ENCODE assay signal across 15 cellular contexts in genomic region chr1:24803220-24803619, GRCh38. TPM values are rescaled to one million over a fixed set of nuclear protein-coding genes. Genes with fewer than 3 reads are reported as not detected.
DNase-seq lines count a peak whose midpoint lies in the region; ATAC-seq, FAIRE-seq and TF ChIP-seq lines count a peak whose summit lies in the region.
"Had no signal": no experiment of that assay in that cellular context is flagged by ENCODE, and none has a peak within 500 bp of the region (broad histone marks: within the 10 kb centered on the region; RNA-seq: fewer than 3 reads in every experiment).

No MANE protein-coding gene starts in this region.

- H3K4me3 Mint-ChIP-seq in osteocyte (ENCODE audit: unreplicated experiment), result no peak overlapping the region
- H3K4me3 Mint-ChIP-seq in activated CD8-positive, alpha-beta T cell treated with anti-CD3 and anti-CD28 coated beads for 36 hours, result no peak overlapping the region
- H3K4me3 Mint-ChIP-seq: memory B cell, type B pancreatic cell had no signal

- no peak overlapping the region for H3K9ac ChIP-seq in HepG2 (ENCODE audit: insufficient read depth, low read depth, low read length)

- peak overlapping the region; percentile 27 for H3K27ac Mint-ChIP-seq in osteocyte (ENCODE audit: unreplicated experiment)
- no peak overlapping the region for H3K27ac Mint-ChIP-seq in activated CD8-positive, alpha-beta T cell treated with anti-CD3 and anti-CD28 coated beads for 36 hours
- H3K27ac Mint-ChIP-seq: memory B cell, type B pancreatic cell had no signal

- H3K9me3 ChIP-seq in HepG2 (ENCODE audit: low read length), result no peaks in the 10 kb centered on the region
- no peaks in the 10 kb centered on the region for H3K9me3 ChIP-seq in right lobe of liver
- H3K9me3 ChIP-seq in cardiac muscle cell (ENCODE audit: low read depth), result no peaks in the 10 kb centered on the region
- no peaks in the 10 kb centered on the region for H3K9me3 ChIP-seq in effector memory CD4-positive, alpha-beta T cell (ENCODE audit: control insufficient read depth, low read length)
- H3K9me3 ChIP-seq: A549, adrenal gland had no signal

- WGBS in HepG2 (ENCODE audit: low lambda C conversion rate), result 74% methylated on average over 2 of the region's 2 CpGs
- WGBS in right lobe of liver (ENCODE audit: insufficient coverage, low coverage, low lambda C conversion rate, missing lambda C conversion rate), result 42% methylated on average over 2 of the region's 2 CpGs

- no peaks in the 10 kb centered on the region for H3K27me3 Mint-ChIP-seq in osteocyte (ENCODE audit: unreplicated experiment)
- no peaks in the 10 kb centered on the region for H3K27me3 Mint-ChIP-seq in activated CD8-positive, alpha-beta T cell treated with anti-CD3 and anti-CD28 coated beads for 36 hours
- H3K27me3 Mint-ChIP-seq: memory B cell, type B pancreatic cell had no signal

- no peak overlapping the region for H3K27ac ChIP-seq in HepG2 (ENCODE audit: extremely low read length, insufficient read depth, low read length)
- no peak overlapping the region for H3K27ac ChIP-seq in right lobe of liver
- H3K27ac ChIP-seq in cardiac muscle cell, result peak overlapping the region; percentile 76
- H3K27ac ChIP-seq in effector memory CD4-positive, alpha-beta T cell (ENCODE audit: insufficient read depth, low read length, poor library complexity, severe bottlenecking), result no peak overlapping the region
- H3K27ac ChIP-seq: A549, HL-60 had no signal

- POLR2A ChIA-PET in HepG2 (lab: Yijun Ruan, JAX), result no interaction called here
- POLR2A ChIA-PET in activated CD8-positive, alpha-beta T cell treated with anti-CD3 and anti-CD28 coated beads for 36 hours (lab: Charles Lee), result no interaction called here

- H3K4me1 Mint-ChIP-seq in osteocyte (ENCODE audit: unreplicated experiment), result peaks cover 33% of the 10 kb centered on the region
- H3K4me1 Mint-ChIP-seq in activated CD8-positive, alpha-beta T cell treated with anti-CD3 and anti-CD28 coated beads for 36 hours (ENCODE audit: low read depth), result peaks cover 3% of the 10 kb centered on the region

- in situ Hi-C loops in HepG2 (cut with HindIII; ENCODE audit: extremely low pct_ligation_motif_present, low pct_unique_long_range_greater_than_20kb), result no loop called here

- H3K27me3 ChIP-seq in HepG2 (ENCODE audit: control insufficient read depth in 1 of 2, insufficient read depth in 2 of 2, low read length in 2 of 2), result no peaks in the 10 kb centered on the region
- no peaks in the 10 kb centered on the region for H3K27me3 ChIP-seq in right lobe of liver
- no peaks in the 10 kb centered on the region for H3K27me3 ChIP-seq in cardiac muscle cell
- no peaks in the 10 kb centered on the region for H3K27me3 ChIP-seq in effector memory CD4-positive, alpha-beta T cell (replicated peaks; ENCODE audit: control insufficient read depth, insufficient read depth, low read length, poor library complexity, severe bottlenecking)
- H3K27me3 ChIP-seq: adrenal gland had no signal

- TF ChIP-seq CTCF in HepG2 (CRISPR knock-in tag; IDR thresholded peaks at IDR 0.05) (no peak), right lobe of liver (IDR thresholded peaks at IDR 0.05) (no peak), cardiac muscle cell (IDR thresholded peaks at IDR 0.05; ENCODE audit: low read depth, low read length) (no peak), osteocyte (IDR thresholded peaks at IDR 0.05) (no peak)
- no peak for TF ChIP-seq CTCF in activated CD8-positive, alpha-beta T cell treated with anti-CD3 and anti-CD28 coated beads for 36 hours (IDR thresholded peaks at IDR 0.05)

- H4K20me1 ChIP-seq in HepG2 (ENCODE audit: insufficient read depth, low read length), result no peaks in the 10 kb centered on the region

- H3K36me3 ChIP-seq in HepG2 (replicated peaks in 1 of 2; ENCODE audit: control insufficient read depth in 1 of 2, insufficient read depth in 2 of 2, low read length in 2 of 2) (peaks cover 3 to 10% of the 10 kb centered on the region in 2 experiments; a peak in 3 of 5 replicates), right lobe of liver (peaks cover 0 to 2% (median 0%) of the 10 kb centered on the region in 4 donors), cardiac muscle cell (peaks cover 5% of the 10 kb centered on the region)
- H3K36me3 ChIP-seq in effector memory CD4-positive, alpha-beta T cell (ENCODE audit: control insufficient read depth, insufficient read depth, low read length), result no peaks in the 10 kb centered on the region
- H3K36me3 ChIP-seq: adrenal gland had no signal

- TF ChIP-seq EP300 in HepG2 (IDR thresholded peaks at IDR 0.05; ENCODE audit: low read depth in 2 of 2, low read length in 2 of 2) (no peak), HepG2 (CRISPR knock-in tag; IDR thresholded peaks at IDR 0.05; ENCODE audit: borderline replicate concordance) (no peak)

- DNase-seq in HepG2 (ENCODE audit: low spot score), result no peak
- no peak for DNase-seq in right lobe of liver
- peak in 1 of 2 donors; percentile 50 for DNase-seq in cardiac muscle cell (ENCODE audit: low read depth in 1 of 2, low spot score in 1 of 2)
- DNase-seq in osteocyte (ENCODE audit: extremely low spot score, unreplicated experiment), result no peak
- DNase-seq in activated CD8-positive, alpha-beta T cell treated with anti-CD3 and anti-CD28 coated beads for 36 hours, result no peak
- no peak for DNase-seq in H54 (ENCODE audit: insufficient read length, low spot score)
- no peak for DNase-seq in effector memory CD4-positive, alpha-beta T cell
- no peak for DNase-seq in dedifferentiated amniotic fluid mesenchymal stem cell (ENCODE audit: extremely low spot score)
- DNase-seq: adrenal gland, NCI-H526 treated with DMSO at 0.1 percent for 48 hours had no signal

- CTCF ChIA-PET in HepG2 (lab: Yijun Ruan, JAX; ENCODE audit: low intra/inter-chr PET ratio, low total read pairs), result no interaction called here
- CTCF ChIA-PET in activated CD8-positive, alpha-beta T cell treated with anti-CD3 and anti-CD28 coated beads for 36 hours (lab: Charles Lee), result interaction anchor here (1.3 to 1.5 kb wide), 2 partner anchors 27 to 33 kb away, joined by 3 to 4 read pairs; no protein-coding TSS in a partner anchor

- no peaks in the 10 kb centered on the region for H3K9me3 Mint-ChIP-seq in osteocyte (ENCODE audit: unreplicated experiment)
- H3K9me3 Mint-ChIP-seq in activated CD8-positive, alpha-beta T cell treated with anti-CD3 and anti-CD28 coated beads for 36 hours, result peaks cover 3% of the 10 kb centered on the region
- H3K9me3 Mint-ChIP-seq: memory B cell had no signal

- ATAC-seq in HepG2, result no peak
- no peak for ATAC-seq in right lobe of liver
- ATAC-seq in activated CD8-positive, alpha-beta T cell treated with anti-CD3 and anti-CD28 coated beads for 36 hours, result no peak
- ATAC-seq: A549 had no signal

- FAIRE-seq in HepG2 (lab: Jason Lieb, UNC) (no peak), H54 (lab: Jason Lieb, UNC) (no peak)
- FAIRE-seq: A549, TTC549 had no signal

- TF ChIP-seq RAD21 in HepG2 (CRISPR knock-in tag; IDR thresholded peaks at IDR 0.05), result no peak

- BruUV-seq in HepG2 (replicated peaks; lab: Mats Ljungman, UMichigan), result TSS peak; percentile 21

- TF ChIP-seq POLR2A in HepG2 (IDR thresholded peaks at IDR 0.05; ENCODE audit: insufficient read depth in 1 of 2, low read depth in 2 of 2, low read length in 2 of 2), result no peak
- no peak for TF ChIP-seq POLR2A in right lobe of liver (IDR thresholded peaks at IDR 0.05)
- TF ChIP-seq POLR2A in H54 (IDR thresholded peaks at IDR 0.05; ENCODE audit: low read depth, low read length), result no peak

- intact Hi-C loops in HepG2 (cut with micrococcal nuclease; ENCODE audit: unreplicated experiment), result loop anchor here (10.0 kb wide), 1 partner anchor 58 kb away; the partner anchor contains the start of gene CLIC4
- intact Hi-C loops in right lobe of liver (cut with DNase I), result no loop called here
- intact Hi-C loops in activated CD8-positive, alpha-beta T cell treated with anti-CD3 and anti-CD28 coated beads for 36 hours (cut with micrococcal nuclease), result no loop called here

- no peak overlapping the region for H3K4me2 ChIP-seq in HepG2 (ENCODE audit: low read depth, low read length)
- H3K4me2 ChIP-seq: A549 had no signal

- no peak overlapping the region for H2AFZ ChIP-seq in HepG2 (ENCODE audit: low read length)

- H3K36me3 Mint-ChIP-seq in osteocyte (ENCODE audit: unreplicated experiment), result peaks cover 29% of the 10 kb centered on the region
- no peaks in the 10 kb centered on the region for H3K36me3 Mint-ChIP-seq in activated CD8-positive, alpha-beta T cell treated with anti-CD3 and anti-CD28 coated beads for 36 hours (ENCODE audit: low read depth)

- H3K4me1 ChIP-seq in HepG2 (ENCODE audit: insufficient read depth, low read length), result peaks cover 13% of the 10 kb centered on the region
- H3K4me1 ChIP-seq in right lobe of liver, result peaks cover 0 to 48% (median 15%) of the 10 kb centered on the region in 4 donors
- H3K4me1 ChIP-seq in cardiac muscle cell (ENCODE audit: low read depth), result peaks cover 47% of the 10 kb centered on the region
- no peaks in the 10 kb centered on the region for H3K4me1 ChIP-seq in effector memory CD4-positive, alpha-beta T cell (ENCODE audit: control insufficient read depth, insufficient read depth, low read length, poor library complexity, severe bottlenecking)

- H3K79me2 ChIP-seq in HepG2 (ENCODE audit: insufficient read depth, low read length), result peaks cover 8% of the 10 kb centered on the region

- H3K4me3 ChIP-seq in HepG2 (replicated peaks in 1 of 3; ENCODE audit: insufficient read depth in 1 of 3, low read depth in 2 of 3, low read length in 3 of 3) (no peak overlapping the region), right lobe of liver (no peak overlapping the region), cardiac muscle cell (no peak overlapping the region)
- no peak overlapping the region for H3K4me3 ChIP-seq in effector memory CD4-positive, alpha-beta T cell (ENCODE audit: insufficient read depth, low read depth, low read length, poor library complexity, severe bottlenecking)
- H3K4me3 ChIP-seq: A549, adrenal gland had no signal

RNA-seq across cellular contexts. Expression of gene CLIC4, which starts 58.0 kb away (rescaled TPM):
- 77.4 and 120 TPM in 2 replicates for total RNA-seq in HepG2 (2016; rRNA removed; fragmentation: Illumina TruSeq; extraction: Trizol)
- total RNA-seq in HepG2 (2016; cell fraction: cytosol; rRNA removed; fragmentation: Illumina TruSeq; extraction: Trizol; ENCODE audit: low read depth), result 5.2 and 5.7 TPM in 2 replicates
- 79.6 and 107 TPM in 2 replicates for total RNA-seq in HepG2 (2016; cell fraction: insoluble cytoplasmic fraction; rRNA removed; fragmentation: Illumina TruSeq; extraction: Trizol)
- total RNA-seq in HepG2 (2016; cell fraction: membrane; rRNA removed; fragmentation: Illumina TruSeq; extraction: Trizol), result 27.3 and 32.5 TPM in 2 replicates
- total RNA-seq in HepG2 (2016; cell fraction: nucleus; rRNA removed; fragmentation: Illumina TruSeq; extraction: Trizol), result 53.7 and 61.5 TPM in 2 replicates
- polyA plus RNA-seq in HepG2 (2011; rRNA removed), result 19.9 and 23.3 TPM in 2 replicates
- 15.6 and 24.0 TPM in 2 replicates for polyA plus RNA-seq in HepG2 (2011; cell fraction: cytosol; rRNA removed)
- polyA plus RNA-seq in HepG2 (2011; cell fraction: nucleus; rRNA removed), result 8.0 and 12.1 TPM in 2 replicates
- polyA plus RNA-seq in HepG2 (2012), result 51.1 and 58.9 TPM in 2 replicates
- 5.0 and 5.8 TPM in 2 replicates for polyA plus RNA-seq in HepG2 (2016; cell fraction: cytosol; fragmentation: Illumina TruSeq; extraction: Trizol; ENCODE audit: low read depth)
- polyA plus RNA-seq in HepG2 (2016; cell fraction: insoluble cytoplasmic fraction; fragmentation: Illumina TruSeq; extraction: Trizol; ENCODE audit: low read depth), result 122 and 132 TPM in 2 replicates
- 19.2 and 20.4 TPM in 2 replicates for polyA plus RNA-seq in HepG2 (2016; cell fraction: membrane; fragmentation: Illumina TruSeq; extraction: Trizol; ENCODE audit: low read depth)
- polyA plus RNA-seq in HepG2 (2016; cell fraction: nucleus; fragmentation: Illumina TruSeq; extraction: Trizol; ENCODE audit: insufficient read depth, low read depth), result 62.7 and 67.7 TPM in 2 replicates
- 11.1 and 23.5 TPM in 2 replicates for polyA minus RNA-seq in HepG2 (2011; rRNA and poly(A)+ RNA removed; ENCODE audit: low replicate concordance)
- polyA minus RNA-seq in HepG2 (2011; cell fraction: cytosol; rRNA and poly(A)+ RNA removed), result 41.9 and 45.3 TPM in 2 replicates
- 31.5 and 33.2 TPM in 2 replicates for polyA minus RNA-seq in HepG2 (2011; cell fraction: nucleus; rRNA and poly(A)+ RNA removed)
- total RNA-seq in right lobe of liver, result 10 to 100 TPM; 35.0 to 63.6 (median 44.3) TPM
- 174 and 361 TPM in 2 replicates for total RNA-seq in cardiac muscle cell
- polyA plus RNA-seq in cardiac muscle cell, result 136 and 221 TPM in 2 replicates
- total RNA-seq in osteocyte, result 369 and 370 TPM in 2 replicates
- total RNA-seq in activated CD8-positive, alpha-beta T cell treated with anti-CD3 and anti-CD28 coated beads for 36 hours, result 10 to 100 TPM; 19.7 to 21.8 TPM
